Comparison of ENCODE assay signal across 13 cellular contexts in the genomic region with DNA sequence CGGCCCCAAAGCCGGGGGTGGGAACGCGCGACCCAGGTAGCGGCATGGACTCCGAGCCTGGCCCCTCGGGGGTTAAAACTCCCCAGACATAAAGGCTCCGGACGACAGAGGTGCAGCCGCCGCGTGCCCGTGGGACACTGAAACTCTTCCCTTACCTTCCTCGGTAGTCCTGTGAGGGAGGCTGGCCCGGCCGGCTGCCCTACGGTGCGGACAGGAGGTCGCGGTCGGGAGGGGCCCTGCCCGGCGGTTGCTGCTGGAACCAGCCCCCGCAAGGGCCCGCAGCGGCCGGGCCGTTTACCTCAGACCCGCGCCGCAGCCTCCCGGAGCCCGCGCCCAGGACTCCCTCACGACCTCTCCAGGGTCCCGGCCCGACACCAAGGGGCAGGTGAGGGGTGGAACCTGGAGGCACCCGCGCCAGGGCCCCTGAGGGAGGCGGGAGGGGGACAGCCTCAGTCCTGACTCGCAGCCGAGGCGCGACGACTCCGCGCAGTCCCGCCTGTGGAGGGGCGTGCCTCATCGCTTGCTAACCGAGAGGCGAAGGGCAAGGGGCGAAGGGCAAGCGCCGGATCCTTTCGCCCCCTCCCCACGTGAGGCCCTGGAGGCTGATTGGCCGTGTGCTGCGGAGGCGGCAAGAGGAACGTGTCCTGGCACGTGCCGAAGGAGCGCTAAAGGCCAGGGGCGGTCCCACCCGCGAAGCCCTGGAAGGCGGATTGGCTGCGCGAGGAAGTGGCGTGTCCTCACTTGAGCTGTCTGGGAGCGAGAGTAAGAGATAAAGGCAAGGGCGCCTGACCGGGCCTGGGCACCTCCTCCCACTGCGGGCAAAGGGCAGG. TPM values are rescaled to one million over a fixed set of nuclear protein-coding genes. Genes with fewer than 3 reads are reported as not detected.
DNase-seq lines count a peak whose midpoint lies in the region; ATAC-seq lines count a peak whose summit lies in the region.
"Had no signal": no experiment of that assay in that cellular context is flagged by ENCODE, and none has a peak within 500 bp of the region (broad histone marks: within the 10 kb centered on the region; RNA-seq: fewer than 3 reads in every experiment).

A gene (plus strand): TSS at position 798 of the 830 bp plus-strand sequence. CDS start 72 bp downstream, outside the sequence.

- no peak within 1 kb of the TSS for H3K27ac ChIP-seq in ectodermal cell (ENCODE audit: insufficient read depth, low read depth, low read length, poor library complexity, severe bottlenecking)
- H3K27ac ChIP-seq: epithelial cell of prostate, prostate gland, vagina had no signal

- H3K27me3 ChIP-seq in H7 (ENCODE audit: control insufficient read depth, insufficient read depth, low read length), result peaks cover 40% of the 10 kb centered on the region
- peaks cover 86% of the 10 kb centered on the region for H3K27me3 ChIP-seq in ectodermal cell (ENCODE audit: control insufficient read depth, insufficient read depth, low read length, poor library complexity, severe bottlenecking)

- WGBS in ectodermal cell, 2 experiments, result 32 to 33% methylated on average over 76 of the region's 76 CpGs

- peaks cover 12% of the 10 kb centered on the region for H3K4me1 ChIP-seq in ectodermal cell (ENCODE audit: control insufficient read depth, insufficient read depth, low read length)
- H3K4me1 ChIP-seq: prostate gland had no signal

- H3K36me3 ChIP-seq in H7 (replicated peaks; ENCODE audit: control insufficient read depth, insufficient read depth, low read length) (no peaks in the 10 kb centered on the region), ectodermal cell (ENCODE audit: control insufficient read depth, insufficient read depth, low read length) (no peaks in the 10 kb centered on the region)
- H3K36me3 ChIP-seq: prostate gland, vagina had no signal

- ATAC-seq in HG02759 (IDR thresholded peaks at IDR 0.05; ENCODE audit: unreplicated experiment), result no peak

- no peaks in the 10 kb centered on the region for H3K9me3 ChIP-seq in ectodermal cell (ENCODE audit: control insufficient read depth, low read length)
- H3K9me3 ChIP-seq: prostate gland, vagina had no signal

- H3K4me3 ChIP-seq in H7 (ENCODE audit: insufficient read depth, low read depth, low read length) (peak within 1 kb of the TSS; percentile 45), ectodermal cell (ENCODE audit: insufficient read depth, low read depth, low read length) (peak within 1 kb of the TSS; percentile 5), skeletal muscle cell (ENCODE audit: low read depth, low read length) (peak within 1 kb of the TSS; percentile 27)
- H3K4me3 ChIP-seq: vagina had no signal

- DNase-seq in H7, result peak; percentile 85
- DNase-seq in left kidney (ENCODE audit: low read depth, low spot score), result peak; percentile 52
- DNase-seq in skeletal muscle cell (ENCODE audit: low read depth), result no peak
- no peak for DNase-seq in NCI-H526 (lab: John Stamatoyannopoulos, UW)
- DNase-seq in NCI-H1105 (lab: John Stamatoyannopoulos, UW), result no peak
- DNase-seq in activated CD4-positive, alpha-beta T cell treated with anti-CD3 and anti-CD28 coated beads, Interleukin-2, amount 50 U/mL, for 4 hours, result no peak
- DNase-seq: CD8-positive, alpha-beta memory T cell; HCEC 1CT had no signal

RNA-seq across cellular contexts. Expression of the gene that starts here (rescaled TPM):
- total RNA-seq in H7 (2014; rRNA removed; shearing (Covaris generic)), result 0.11 TPM in 1 of 2 replicates, not detected in the other
- polyA plus RNA-seq in ectodermal cell (2013, experiment 1 of 4), result not detected
- polyA plus RNA-seq in ectodermal cell (2013, experiment 2 of 4), result 0.07 TPM
- polyA plus RNA-seq in ectodermal cell (2013, experiment 3 of 4), result not detected
- not detected for polyA plus RNA-seq in ectodermal cell (2013, experiment 4 of 4)
- total RNA-seq: CD8-positive, alpha-beta memory T cell; vagina had no signal

Comparison
In these comparisons a context has a peak if more than half of its experiments do, and no peak if none do; other contexts are left out.
1. Peak in DNase-seq and H3K4me3 ChIP-seq in H7; RNA of the gene not detected or under 1 TPM.